In the genomic region with DNA sequence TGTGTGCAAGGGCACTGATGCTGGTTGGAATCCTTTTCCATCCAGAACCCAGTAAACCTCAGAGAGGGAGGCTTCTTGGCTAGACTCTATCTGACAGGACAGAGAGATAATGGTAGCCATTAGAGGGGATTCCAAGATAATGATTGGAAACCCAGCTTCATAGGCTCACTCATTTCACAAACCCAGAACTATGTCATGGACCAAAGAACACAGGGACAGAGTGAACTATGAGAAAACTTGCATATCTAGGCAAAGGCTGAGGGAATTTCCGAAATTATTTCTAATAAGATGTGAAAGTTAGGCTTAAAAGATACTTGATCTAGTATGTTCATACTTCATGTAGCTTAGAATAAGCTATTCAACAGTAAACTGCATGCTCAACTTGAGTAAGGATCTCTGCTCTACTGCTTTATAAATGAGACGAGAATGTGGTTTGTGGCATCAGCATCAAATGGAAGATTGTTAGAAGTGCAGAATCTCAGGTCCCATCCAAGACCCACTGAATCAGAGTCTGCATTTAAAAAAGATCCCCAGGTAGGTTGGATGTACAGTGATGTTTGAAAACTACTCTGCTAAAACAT, we compare ENCODE assay signal across 9 cellular contexts.
"Had no signal": no experiment of that assay in that cellular context is flagged by ENCODE, and none has a peak within 500 bp of the region (broad histone marks: within the 10 kb centered on the region; RNA-seq: fewer than 3 reads in every experiment).

No MANE protein-coding gene starts in this region.

- H3K4me3 ChIP-seq: GM23248, HAP-1 had no signal

- FAIRE-seq: HepG2 had no signal

- H3K36me3 ChIP-seq: HAP-1 had no signal

- DNase-seq: GM23248, GOT3, H7, HFFc6, Karpas-422, KBM-7 had no signal

- ATAC-seq: HCT116, HepG2 had no signal
